In the genomic region with DNA sequence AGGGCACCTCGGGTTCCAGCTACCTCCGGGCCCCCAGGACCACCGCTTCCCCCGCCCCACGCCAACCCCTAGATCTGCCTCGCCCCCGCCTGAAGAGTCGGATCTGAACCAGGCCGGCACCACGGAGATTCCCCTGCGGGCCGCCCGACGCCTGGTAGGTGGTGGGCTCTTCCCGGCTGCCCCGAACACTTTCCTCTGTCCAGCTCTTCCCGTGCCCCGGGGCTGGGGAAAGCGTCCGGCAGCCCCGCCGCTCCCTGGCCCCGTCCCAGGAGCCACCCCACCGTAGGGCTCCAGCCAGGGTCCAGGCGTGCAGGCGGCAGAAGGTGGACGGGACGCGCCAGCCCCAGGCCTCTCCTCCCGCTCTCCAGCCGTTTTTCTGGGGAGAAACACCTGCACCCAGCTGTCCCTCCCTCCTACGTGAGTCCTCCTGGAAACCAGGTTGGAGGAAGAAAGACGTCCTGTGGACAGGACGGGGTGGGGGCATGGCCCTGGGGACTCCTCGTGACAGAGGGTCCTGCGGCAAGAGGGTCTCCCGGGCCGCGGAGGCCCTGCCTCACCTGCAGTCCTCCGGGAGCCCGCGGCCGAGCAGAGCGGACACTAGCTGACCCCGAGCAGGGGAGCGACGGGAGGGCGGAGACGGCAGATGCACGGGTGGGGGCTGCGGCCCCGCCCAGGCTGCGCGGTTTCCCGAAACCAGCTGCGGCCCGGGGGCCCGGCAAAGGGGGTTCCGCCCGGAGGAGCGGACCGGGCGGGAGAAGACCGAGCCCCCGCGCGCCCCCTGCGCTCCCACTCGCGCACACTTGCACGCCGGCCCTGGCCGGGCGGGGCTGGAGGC, we compare ENCODE assay signal across 8 cellular contexts. TPM values are rescaled to one million over a fixed set of nuclear protein-coding genes. Genes with fewer than 3 reads are reported as not detected.
DNase-seq lines count a peak whose midpoint lies in the region; ATAC-seq, FAIRE-seq and TF ChIP-seq lines count a peak whose summit lies in the region.
"Had no signal": no experiment of that assay in that cellular context is flagged by ENCODE, and none has a peak within 500 bp of the region (broad histone marks: within the 10 kb centered on the region; RNA-seq: fewer than 3 reads in every experiment).

TMEM176B (minus strand) TSS at position 624 of the 835 bp plus-strand sequence. CDS start 3,795 bp downstream, outside the sequence.

- intact Hi-C loops in K562 (cut with micrococcal nuclease) (no loop called here), left colon (cut with DNase I, micrococcal nuclease) (no loop called here), spleen (cut with DNase I; ENCODE audit: low total_unique reads) (no loop called here)

- H3K4me1 ChIP-seq in K562 (replicated peaks in 1 of 2; ENCODE audit: control insufficient read depth in 2 of 2, insufficient read depth in 2 of 2, low read length in 2 of 2) (peaks cover 0 to 21% of the 10 kb centered on the region in 2 experiments; a peak in 2 of 5 replicates), spleen (peaks cover 0 to 29% (median 20%) of the 10 kb centered on the region in 6 donors)

- 12% methylated on average over 70 of the region's 74 CpGs for WGBS in K562 (ENCODE audit: insufficient coverage, low coverage, missing lambda C conversion rate)
- 12 to 22% (median 18%) methylated on average over 28 to 74 of the region's 74 CpGs for WGBS in spleen, 5 donors

- H3K9ac ChIP-seq in K562 (ENCODE audit: insufficient read depth in 1 of 2, low read depth in 2 of 2, low read length in 2 of 2), result no peak within 1 kb of the TSS

- TF ChIP-seq EP300 in K562 (IDR thresholded peaks at IDR 0.05; ENCODE audit: low read length), result no peak

- TF ChIP-seq RAD21 in K562 (CRISPR knock-in tag; conservative IDR thresholded peaks at IDR 0.05 in 1 of 2, IDR thresholded peaks at IDR 0.05 in 1 of 2), result no peak

- ATAC-seq in K562 (peak; percentile 30), left colon (peak; percentile 68)

- CTCF ChIA-PET in K562 (lab: Yijun Ruan, JAX; ENCODE audit: low intra/inter-chr PET ratio), result no interaction called here

- TF ChIP-seq POLR2A in K562 (conservative IDR thresholded peaks at IDR 0.05) (no peak), spleen (IDR thresholded peaks at IDR 0.05) (no peak)

- H3K79me2 ChIP-seq in K562 (ENCODE audit: control insufficient read depth, insufficient read depth, low read length), result no peaks in the 10 kb centered on the region

- no peaks in the 10 kb centered on the region for H3K36me3 ChIP-seq in K562 (ENCODE audit: control insufficient read depth, insufficient read depth, low read length)
- H3K36me3 ChIP-seq in spleen, result peaks cover 0 to 6% (median 1%) of the 10 kb centered on the region in 6 donors

- no peak within 1 kb of the TSS for H3K4me2 ChIP-seq in K562 (ENCODE audit: insufficient read depth, low read length)

- FAIRE-seq in K562 (lab: Jason Lieb, UNC), result no peak

- BruUV-seq in K562 (replicated peaks; lab: Mats Ljungman, UMichigan), result no TSS peak

- no peaks in the 10 kb centered on the region for H3K9me3 ChIP-seq in K562 (replicated peaks; ENCODE audit: control insufficient read depth, insufficient read depth, low read depth, low read length)
- H3K9me3 ChIP-seq in spleen, result peaks cover 0 to 12% (median under 1%) of the 10 kb centered on the region in 8 donors

- H4K20me1 ChIP-seq in K562 (replicated peaks; ENCODE audit: control insufficient read depth, insufficient read depth, low read length), result no peaks in the 10 kb centered on the region

- H3K4me3 ChIP-seq in K562, result no peak within 1 kb of the TSS
- peak within 1 kb of the TSS; percentile 39 to 71 (median 45) for H3K4me3 ChIP-seq in spleen

- H3K27me3 ChIP-seq in K562 (ENCODE audit: control insufficient read depth in 2 of 2, insufficient read depth in 2 of 2, low read length in 2 of 2) (peaks cover 59 to 79% of the 10 kb centered on the region in 2 experiments), spleen (replicated peaks in 1 of 7) (peaks cover 3 to 96% (median 38%) of the 10 kb centered on the region in 7 donors)

- in situ Hi-C loops in K562 (cut with MboI), result no loop called here

- TF ChIP-seq CTCF in K562 (IDR thresholded peaks at IDR 0.05 in 2 of 3, conservative IDR thresholded peaks at IDR 0.05 in 1 of 3; ENCODE audit: insufficient read depth in 2 of 3, low read depth in 1 of 3, low read length in 3 of 3), result no peak
- TF ChIP-seq CTCF in spleen (IDR thresholded peaks at IDR 0.05 in 8 of 11, conservative IDR thresholded peaks at IDR 0.05 in 3 of 11), result peak in 1 of 11 experiments; percentile 15

- H2AFZ ChIP-seq in K562 (ENCODE audit: low read depth, low read length), result no peak within 1 kb of the TSS

- H3K9me1 ChIP-seq in K562 (ENCODE audit: control insufficient read depth, insufficient read depth, low read length), result no peaks in the 10 kb centered on the region

- POLR2A ChIA-PET in K562 (lab: Yijun Ruan, JAX), result interaction anchor here (0.6 to 1.5 kb wide), 2 partner anchors 51 to 599 kb away, joined by 3 read pairs; no protein-coding TSS in a partner anchor

- H3K27ac ChIP-seq in K562 (ENCODE audit: extremely low read depth, low read depth, low read length), result no peak within 1 kb of the TSS
- H3K27ac ChIP-seq in spleen, result peak within 1 kb of the TSS in 7 of 8 donors; percentile 73 to 78 (median 78)

- DNase-seq in NCI-H146 (lab: John Stamatoyannopoulos, UW) (peak; percentile 82), K562 (ENCODE audit: extremely low read depth in 1 of 4, low spot score in 3 of 4) (peak in 1 of 4 experiments; percentile 34), left colon (peak; percentile 73 to 79), spleen (no peak), D341Med (ENCODE audit: low spot score) (no peak), AML-193 (lab: John Stamatoyannopoulos, UW) (no peak)
- no peak for DNase-seq in stimulated activated CD4-positive, alpha-beta T cell treated with anti-CD3 and anti-CD28 coated beads, Interleukin-4, amount 100 ng/mL, for 4 hours

TF ChIP-seq in K562, 482 proteins besides CTCF, POLR2A, EP300 and RAD21:
- TF ChIP-seq HMGN3 (IDR thresholded peaks at IDR 0.05; ENCODE audit: borderline replicate concordance, extremely low read depth, insufficient read length, low read depth, low read length), result peak; percentile 16
- no peak for TF ChIP-seq HDAC8 (tag; IDR thresholded peaks at IDR 0.05)
TF ChIP-seq in K562: peak in this region for 1.

RNA-seq across cellular contexts. Expression of gene TMEM176B, which starts in this region (rescaled TPM):
- total RNA-seq in K562 (2011; cell fraction: chromatin; rRNA removed; ENCODE audit: low replicate concordance), result not detected in 2 replicates
- total RNA-seq in K562 (2011; cell fraction: nucleolus; rRNA removed), result not detected in 2 replicates
- total RNA-seq in K562 (2011; cell fraction: nucleoplasm; rRNA removed), result not detected in 2 replicates
- not detected in 2 replicates for total RNA-seq in K562 (2014; rRNA removed)
- not detected in 2 replicates for total RNA-seq in K562 (2014; rRNA removed; fragmentation: Illumina TruSeq; extraction: Trizol)
- total RNA-seq in K562 (2015; rRNA removed; fragmentation: Illumina TruSeq; extraction: Trizol), result 0.15 TPM in 1 of 2 replicates, not detected in the other
- 0.60 and 0.76 TPM in 2 replicates for total RNA-seq in K562 (2021)
- not detected in 2 replicates for polyA plus RNA-seq in K562 (2011; rRNA removed)
- not detected in 2 replicates for polyA plus RNA-seq in K562 (2011; cell fraction: cytosol; rRNA removed)
- polyA plus RNA-seq in K562 (2011; cell fraction: nucleus; rRNA removed), result not detected in 2 replicates
- 0.21 and 0.69 TPM in 2 replicates for polyA plus RNA-seq in K562 (2012)
- not detected in 2 replicates for polyA plus RNA-seq in K562 (2014; fragmentation: Illumina TruSeq; extraction: Trizol)
- polyA plus RNA-seq in K562 (2014; fragmentation: Nextera tagmentation; extraction: Ambion mirVana), result not detected
- 0.19 TPM in 1 of 2 replicates, not detected in the other for polyA plus RNA-seq in K562 (2014; rRNA removed)
- not detected in 2 replicates for polyA minus RNA-seq in K562 (2011; rRNA and poly(A)+ RNA removed)
- polyA minus RNA-seq in K562 (2011; cell fraction: cytosol; rRNA and poly(A)+ RNA removed), result not detected in 2 replicates
- polyA minus RNA-seq in K562 (2011; cell fraction: nucleus; rRNA and poly(A)+ RNA removed), result not detected in 2 replicates
- 100 to 1,000 TPM; 173 to 355 TPM for total RNA-seq in left colon
- 100 to 1,000 TPM in 3 of 7 donors, 10 to 100 TPM in 4; 56.1 to 107 (median 75.5) TPM for total RNA-seq in spleen
- 100 to 1,000 TPM in 1 of 3 donors, 10 to 100 TPM in 2; 70.0 to 101 (median 88.9) TPM for polyA plus RNA-seq in spleen
- total RNA-seq: M059J had no signal

Comparison
In these comparisons a context has a peak if more than half of its experiments do, and no peak if none do; other contexts are left out.
1. RNA of gene TMEM176B (total RNA-seq): 173 to 355 TPM in left colon and 56.1 to 107 TPM in spleen; 0.15 to 0.76 TPM in K562; every median in the first group is over 10 times any median in the second.
2. RNA of gene TMEM176B (polyA plus RNA-seq): 70.0 to 101 TPM in spleen; 0.19 to 0.69 TPM in K562; every median in the first group is over 10 times any median in the second.
3. Peak in ATAC-seq in K562; RNA of the gene not detected or under 1 TPM.
4. DNase-seq: peak in NCI-H146 (single experiment) and left colon (2 of 2); none in spleen (single experiment), D341Med (single experiment), AML-193 (0 of 2) and stimulated activated CD4-positive, alpha-beta T cell treated with anti-CD3 and anti-CD28 coated beads, Interleukin-4, amount 100 ng/mL, for 4 hours (0 of 2).